7 cellular contexts compared by ENCODE assay signal in genomic region chr18:31722369-31722957, GRCh38. TPM values are rescaled to one million over a fixed set of nuclear protein-coding genes. Genes with fewer than 3 reads are reported as not detected.
DNase-seq lines count a peak whose midpoint lies in the region; ATAC-seq and TF ChIP-seq lines count a peak whose summit lies in the region.

No MANE protein-coding gene starts in this region.

- H3K4me3 ChIP-seq in right cardiac atrium (ENCODE audit: low read length), result no peak overlapping the region
- no peak overlapping the region for H3K4me3 ChIP-seq in gastrocnemius medialis

- no peak for TF ChIP-seq POLR2A in gastrocnemius medialis (IDR thresholded peaks at IDR 0.05)

- DNase-seq in NCI-H1092 (lab: John Stamatoyannopoulos, UW) (peak; percentile 78), SW 1271 (lab: John Stamatoyannopoulos, UW) (peak; percentile 32 to 50), amygdala (lab: John Stamatoyannopoulos, UW) (peak in 52 of 56 donors; percentile 7 to 92 (median 46)), right cardiac atrium (peak; percentile 71 to 90 (median 73)), gastrocnemius medialis (peak; percentile 49 to 62)

- WGBS in right cardiac atrium, result 36% methylated on average over 7 of the region's 7 CpGs

- H3K36me3 ChIP-seq in gastrocnemius medialis, result no peaks in the 10 kb centered on the region

- H3K27ac ChIP-seq in right cardiac atrium (ENCODE audit: low read length) (no peak overlapping the region), gastrocnemius medialis (no peak overlapping the region)

- H3K9me3 ChIP-seq in right cardiac atrium (ENCODE audit: control insufficient read depth, low read length) (no peaks in the 10 kb centered on the region), gastrocnemius medialis (no peaks in the 10 kb centered on the region)

- ATAC-seq in GM18498 (IDR thresholded peaks at IDR 0.05; ENCODE audit: unreplicated experiment) (peak; percentile 95), HG02642 (IDR thresholded peaks at IDR 0.05; ENCODE audit: poor library complexity, unreplicated experiment) (peak; percentile 97), right cardiac atrium (peak; percentile 86 to 90), gastrocnemius medialis (peak; percentile 83 to 87)

- intact Hi-C loops in right cardiac atrium (cut with DNase I), result loop anchor here in 3 of 4 donors (5.0 kb wide), 1 partner anchor 165 kb away; no protein-coding TSS in a partner anchor
- intact Hi-C loops in gastrocnemius medialis (cut with DNase I; ENCODE audit: low total_unique reads), result loop anchor here (1.0 kb wide), 2 partner anchors 37 to 166 kb away; no protein-coding TSS in a partner anchor

- TF ChIP-seq CTCF in gastrocnemius medialis (IDR thresholded peaks at IDR 0.05 in 4 of 5, conservative IDR thresholded peaks at IDR 0.05 in 1 of 5), result peak; percentile 48 to 84 (median 66)

- in situ Hi-C loops in gastrocnemius medialis (cut with MboI; ENCODE audit: low sequenced_read_pairs in 4 of 4), result no loop called here

- H3K27me3 ChIP-seq in right cardiac atrium (ENCODE audit: control insufficient read depth, insufficient read depth) (no peaks in the 10 kb centered on the region), gastrocnemius medialis (no peaks in the 10 kb centered on the region)

- H3K4me1 ChIP-seq in right cardiac atrium (ENCODE audit: control insufficient read depth, insufficient read depth, low read length), result no peaks in the 10 kb centered on the region
- peaks cover 5 to 16% of the 10 kb centered on the region in 2 donors for H3K4me1 ChIP-seq in gastrocnemius medialis

RNA-seq across cellular contexts. Expression of gene B4GALT6, which starts 38.1 kb away (rescaled TPM):
- total RNA-seq in right cardiac atrium, result 10 to 100 TPM in 3 of 4 donors, 1 to 10 TPM in 1; 7.2 to 12.9 (median 11.0) TPM
- 4.1 TPM for polyA plus RNA-seq in right cardiac atrium
- total RNA-seq in gastrocnemius medialis, result 1 to 10 TPM in 3 of 4 donors, under 1 TPM in 1; 0.85 to 2.9 (median 1.9) TPM

RNA-seq across cellular contexts. Expression of gene SLC25A52, which starts 38.2 kb away (rescaled TPM):
- total RNA-seq in right cardiac atrium, result under 1 TPM in 1 of 4 donors, not detected in 3; 0.23 TPM
- polyA plus RNA-seq in right cardiac atrium, result 0.07 TPM
- not detected for total RNA-seq in gastrocnemius medialis
